Comparison of ENCODE assay signal across 1 cellular context in genomic region chr5:155923784-155924183, GRCh38.
TF ChIP-seq lines count a peak whose summit lies in the region.

No MANE protein-coding gene starts in this region.

TF ChIP-seq in IMR-90, 13 proteins besides CTCF, POLR2A, EP300 and RAD21 (continued from another document):
- TF ChIP-seq MAFK (IDR thresholded peaks at IDR 0.05; ENCODE audit: low read depth, low read length) (no peak), USF2 (IDR thresholded peaks at IDR 0.05; ENCODE audit: low read depth, low read length) (no peak), SMC3 (IDR thresholded peaks at IDR 0.05; ENCODE audit: low read depth, low read length) (no peak), CEBPB (IDR thresholded peaks at IDR 0.05; ENCODE audit: low read depth, low read length) (no peak), FOS (IDR thresholded peaks at IDR 0.05; ENCODE audit: low read depth, low read length) (no peak), RFX5 (IDR thresholded peaks at IDR 0.05; ENCODE audit: low read depth, low read length) (no peak)
